11 cellular contexts compared by ENCODE assay signal in the genomic region with DNA sequence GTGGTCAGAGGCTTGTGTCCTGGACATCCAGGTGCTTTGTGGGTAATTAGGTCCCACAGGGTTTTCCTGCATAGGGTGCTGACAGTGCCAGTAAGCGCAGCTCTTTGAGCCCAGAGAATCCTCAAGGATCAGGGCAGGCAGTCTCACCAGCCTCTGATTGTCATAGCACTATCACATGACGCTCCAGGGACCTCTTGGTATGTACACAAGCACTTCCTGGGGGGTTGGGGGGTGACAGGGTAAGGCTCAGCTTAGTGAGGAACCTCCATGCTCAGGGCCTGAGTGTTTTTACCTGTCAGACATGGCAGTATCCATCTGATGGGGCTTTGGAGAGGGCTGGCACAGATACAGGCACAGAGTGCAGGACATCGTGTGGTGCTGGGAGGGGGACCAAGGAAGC. TPM values are rescaled to one million over a fixed set of nuclear protein-coding genes. Genes with fewer than 3 reads are reported as not detected.
DNase-seq lines count a peak whose midpoint lies in the region; ATAC-seq lines count a peak whose summit lies in the region.
"Had no signal": no experiment of that assay in that cellular context is flagged by ENCODE, and none has a peak within 500 bp of the region (broad histone marks: within the 10 kb centered on the region; RNA-seq: fewer than 3 reads in every experiment).

No MANE protein-coding gene starts in this region.

- POLR2A ChIA-PET in activated CD4-positive, alpha-beta T cell treated with anti-CD3 and anti-CD28 coated beads, Interleukin-2, amount 10 ng/mL, durations not matched to agents 7 days and 5 days (lab: Charles Lee), result no interaction called here

- H3K27ac ChIP-seq in esophagus (ENCODE audit: low read depth in 2 of 2, low read length in 1 of 2), result peak overlapping the region; percentile 8 to 54
- peak overlapping the region; percentile 46 for H3K27ac ChIP-seq in urinary bladder (ENCODE audit: low read depth)

- H3K4me3 ChIP-seq in esophagus (ENCODE audit: low read depth in 1 of 2, low read length in 2 of 2) (no peak overlapping the region), urinary bladder (ENCODE audit: low read depth, low read length) (no peak overlapping the region)

- peak; percentile 33 for DNase-seq in stimulated activated CD4-positive, alpha-beta T cell treated with anti-CD3 and anti-CD28 coated beads, Interleukin-4, amount 100 ng/mL, for 24 hours
- no peak for DNase-seq in stimulated activated CD4-positive, alpha-beta T cell treated with anti-CD3 and anti-CD28 coated beads, Interleukin-1b, Interleukin-23, amount 100 ng/mL, for 48 hours
- DNase-seq in activated CD4-positive, alpha-beta T cell treated with anti-CD3 and anti-CD28 coated beads, Interleukin-2, amount 10 ng/mL, durations not matched to agents 7 days and 5 days, result peak; percentile 68
- DNase-seq in NCI-H187 treated with DMSO at 0.1 percent for 48 hours (lab: John Stamatoyannopoulos, UW), result no peak
- no peak for DNase-seq in SIG-M5 treated with dmso at 0.1 percent for 504 hours (lab: John Stamatoyannopoulos, UW; ENCODE audit: unreplicated experiment)
- DNase-seq: AML-193 had no signal

- peak overlapping the region; percentile 98 for H3K27ac Mint-ChIP-seq in activated CD4-positive, alpha-beta T cell treated with anti-CD3 and anti-CD28 coated beads, Interleukin-2, amount 10 ng/mL, durations not matched to agents 7 days and 5 days
- H3K27ac Mint-ChIP-seq: type B pancreatic cell had no signal

- H3K4me1 ChIP-seq in esophagus (ENCODE audit: control insufficient read depth in 2 of 2, insufficient read depth in 2 of 2, low read length in 1 of 2), result peaks cover 0 to 20% of the 10 kb centered on the region in 2 donors
- no peaks in the 10 kb centered on the region for H3K4me1 ChIP-seq in urinary bladder (ENCODE audit: insufficient read depth)

- H3K4me1 Mint-ChIP-seq in activated CD4-positive, alpha-beta T cell treated with anti-CD3 and anti-CD28 coated beads, Interleukin-2, amount 10 ng/mL, durations not matched to agents 7 days and 5 days, result peaks cover 58% of the 10 kb centered on the region

- H3K36me3 Mint-ChIP-seq in activated CD4-positive, alpha-beta T cell treated with anti-CD3 and anti-CD28 coated beads, Interleukin-2, amount 10 ng/mL, durations not matched to agents 7 days and 5 days (ENCODE audit: low read depth), result peaks cover 10% of the 10 kb centered on the region
- H3K36me3 Mint-ChIP-seq: type B pancreatic cell had no signal

- no peaks in the 10 kb centered on the region for H3K27me3 Mint-ChIP-seq in activated CD4-positive, alpha-beta T cell treated with anti-CD3 and anti-CD28 coated beads, Interleukin-2, amount 10 ng/mL, durations not matched to agents 7 days and 5 days

- peak overlapping the region; percentile 71 for H3K4me3 Mint-ChIP-seq in activated CD4-positive, alpha-beta T cell treated with anti-CD3 and anti-CD28 coated beads, Interleukin-2, amount 10 ng/mL, durations not matched to agents 7 days and 5 days
- H3K4me3 Mint-ChIP-seq: type B pancreatic cell had no signal

- H3K9me3 Mint-ChIP-seq in activated CD4-positive, alpha-beta T cell treated with anti-CD3 and anti-CD28 coated beads, Interleukin-2, amount 10 ng/mL, durations not matched to agents 7 days and 5 days, result no peaks in the 10 kb centered on the region
- H3K9me3 Mint-ChIP-seq: type B pancreatic cell had no signal

- no peaks in the 10 kb centered on the region for H3K9me3 ChIP-seq in esophagus (ENCODE audit: control insufficient read depth in 2 of 2, insufficient read depth in 1 of 2, low read depth in 1 of 2, low read length in 1 of 2)

- CTCF ChIA-PET in activated CD4-positive, alpha-beta T cell treated with anti-CD3 and anti-CD28 coated beads, Interleukin-2, amount 10 ng/mL, durations not matched to agents 7 days and 5 days (lab: Charles Lee), result interaction anchor here (0.8 to 6.5 kb wide), 7 partner anchors 8 to 292 kb away, joined by 3 to 41 read pairs (median 5); no protein-coding TSS in a partner anchor

- no peaks in the 10 kb centered on the region for H3K27me3 ChIP-seq in esophagus (ENCODE audit: control insufficient read depth in 1 of 2, insufficient read depth in 2 of 2, low read length in 2 of 2)

- 74 to 81% methylated on average over 3 of the region's 3 CpGs for WGBS in esophagus, 2 donors
- 79% methylated on average over 3 of the region's 3 CpGs for WGBS in urinary bladder

- no peak for ATAC-seq in HG03565 (IDR thresholded peaks at IDR 0.05; ENCODE audit: unreplicated experiment)
- ATAC-seq: esophagus mucosa had no signal

- peaks cover 0 to 9% of the 10 kb centered on the region in 2 donors for H3K36me3 ChIP-seq in esophagus (ENCODE audit: control insufficient read depth in 2 of 2, insufficient read depth in 2 of 2, low read length in 1 of 2)
- no peaks in the 10 kb centered on the region for H3K36me3 ChIP-seq in urinary bladder (ENCODE audit: insufficient read depth)

RNA-seq across cellular contexts. Expression of a gene that starts 27.9 kb away (rescaled TPM):
- total RNA-seq in activated CD4-positive, alpha-beta T cell treated with anti-CD3 and anti-CD28 coated beads, Interleukin-2, amount 10 ng/mL, durations not matched to agents 7 days and 5 days, result 1 to 10 TPM; 1.0 to 1.1 TPM
- polyA plus RNA-seq in esophagus (1 to 10 TPM in 1 of 2 donors, under 1 TPM in 1; 0.73 to 1.4 TPM), urinary bladder (8.3 TPM)
- 0.26 TPM for total RNA-seq in urinary bladder

Comparison
In these comparisons a context has a peak if more than half of its experiments do, and no peak if none do; other contexts are left out.
1. DNase-seq: peak in stimulated activated CD4-positive, alpha-beta T cell treated with anti-CD3 and anti-CD28 coated beads, Interleukin-4, amount 100 ng/mL, for 24 hours (single experiment) and activated CD4-positive, alpha-beta T cell treated with anti-CD3 and anti-CD28 coated beads, Interleukin-2, amount 10 ng/mL, durations not matched to agents 7 days and 5 days (single experiment); none in stimulated activated CD4-positive, alpha-beta T cell treated with anti-CD3 and anti-CD28 coated beads, Interleukin-1b, Interleukin-23, amount 100 ng/mL, for 48 hours (single experiment), NCI-H187 treated with DMSO at 0.1 percent for 48 hours (single experiment) and SIG-M5 treated with dmso at 0.1 percent for 504 hours (single experiment).